Comparison of ENCODE assay signal across 11 cellular contexts in the genomic region with DNA sequence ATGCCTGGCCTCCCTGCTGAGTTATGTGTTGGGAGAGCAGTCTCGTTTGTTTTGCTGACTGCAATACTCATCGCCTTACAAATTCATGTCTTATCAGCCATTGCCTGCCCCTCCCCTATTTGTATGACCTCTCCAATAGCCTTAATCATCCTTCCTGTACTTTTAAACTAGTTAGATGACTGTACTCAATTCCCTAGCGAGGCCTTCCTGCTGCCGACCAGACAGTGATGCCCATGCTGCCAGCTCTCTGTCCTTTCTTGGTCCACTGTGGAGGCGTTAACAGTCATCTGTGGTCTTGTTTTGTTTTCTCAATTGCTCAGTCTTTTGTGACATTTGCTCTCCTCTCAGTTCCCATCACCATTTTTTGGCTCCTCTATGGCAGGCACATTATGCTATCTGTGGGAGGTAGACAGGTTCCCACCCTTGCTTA. TPM values are rescaled to one million over a fixed set of nuclear protein-coding genes. Genes with fewer than 3 reads are reported as not detected.
A peak's percentile ranks its signal among the peaks of the same experiment; 100 is the strongest.
DNase-seq lines count a peak whose midpoint lies in the region; ATAC-seq and TF ChIP-seq lines count a peak whose summit lies in the region.
"Had no signal": no experiment of that assay in that cellular context is flagged by ENCODE, and none has a peak within 500 bp of the region (broad histone marks: within the 10 kb centered on the region; RNA-seq: fewer than 3 reads in every experiment).

No MANE protein-coding gene starts in this region.

- no peak for TF ChIP-seq CTCF in HFFc6 (IDR thresholded peaks at IDR 0.05)

- peaks cover 11% of the 10 kb centered on the region for H3K36me3 Mint-ChIP-seq in HFFc6 (ENCODE audit: low read depth)

- ATAC-seq in GM21447 (IDR thresholded peaks at IDR 0.05; ENCODE audit: unreplicated experiment): no peak

- peaks cover 11% of the 10 kb centered on the region for H3K27me3 Mint-ChIP-seq in HFFc6 (ENCODE audit: insufficient read depth)
- H3K27me3 Mint-ChIP-seq: memory B cell had no signal

- peak overlapping the region; percentile 76 for H3K27ac Mint-ChIP-seq in HFFc6
- H3K27ac Mint-ChIP-seq: memory B cell had no signal

- H3K4me3 Mint-ChIP-seq in HFFc6: peak overlapping the region; percentile 71
- H3K4me3 Mint-ChIP-seq: memory B cell had no signal

- DNase-seq in AG20443 (ENCODE audit: low spot score): peak; percentile 81
- DNase-seq in HFFc6: peak; percentile 74
- DNase-seq in amniotic stem cell (lab: John Stamatoyannopoulos, UW): peak; percentile 17
- DNase-seq in kidney tubule cell (ENCODE audit: low spot score): peak; percentile 36
- DNase-seq in NCI-H1092 (lab: John Stamatoyannopoulos, UW): no peak
- no peak for DNase-seq in Kasumi-1 (lab: John Stamatoyannopoulos, UW)
- no peak for DNase-seq in C1 segment of cervical spinal cord (lab: John Stamatoyannopoulos, UW)
- DNase-seq: DND-41, NCI-H2171 had no signal

- no peaks in the 10 kb centered on the region for H3K9me3 Mint-ChIP-seq in HFFc6
- H3K9me3 Mint-ChIP-seq: memory B cell had no signal

- peaks cover 31% of the 10 kb centered on the region for H3K4me1 Mint-ChIP-seq in HFFc6 (ENCODE audit: low read depth)

RNA-seq across cellular contexts. Expression of a gene that starts 20.3 kb away (rescaled TPM):
- under 1 TPM in 5 of 6 experiments, not detected in 1; 0.17 to 0.38 (median 0.20) TPM for total RNA-seq in HFFc6 (2021; fragmentation: NEBNext Ultra II Directional; extraction: Animal tissue kit (Norgen Biotek cat#: 25700))

Comparison
In these comparisons a context has a peak if more than half of its experiments do, and no peak if none do; other contexts are left out.
1. DNase-seq: peak in AG20443 (single experiment), HFFc6 (single experiment), amniotic stem cell (single experiment) and kidney tubule cell (single experiment); none in NCI-H1092 (single experiment), Kasumi-1 (0 of 2) and C1 segment of cervical spinal cord (0 of 14).